Comparison of ENCODE assay signal across 15 cellular contexts in the genomic region with DNA sequence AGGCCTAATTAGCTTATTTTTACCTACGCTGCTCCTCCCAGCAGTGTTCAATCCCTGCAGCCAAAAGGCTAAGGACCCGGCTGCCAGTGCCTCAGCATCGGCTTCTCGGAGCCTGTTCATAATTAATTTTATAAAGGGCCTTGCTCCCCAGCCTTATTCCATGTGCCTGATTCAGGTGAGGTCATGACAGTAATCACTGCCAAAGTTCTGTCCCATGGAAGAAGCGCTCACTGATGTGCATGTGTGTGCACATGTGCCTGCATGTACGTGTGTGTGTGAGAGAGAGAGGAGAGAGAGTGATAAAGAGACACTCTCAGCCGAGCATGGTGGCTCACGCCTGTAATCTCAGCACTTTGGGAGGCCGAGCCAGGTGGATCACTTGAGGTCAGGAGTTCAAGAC.
"Had no signal": no experiment of that assay in that cellular context is flagged by ENCODE, and none has a peak within 500 bp of the region (broad histone marks: within the 10 kb centered on the region; RNA-seq: fewer than 3 reads in every experiment).

No MANE protein-coding gene starts in this region.

- DNase-seq: activated CD4-positive, alpha-beta T cell treated with anti-CD3 and anti-CD28 coated beads, Interleukin-2, amount 50 U/mL, for 4 hours; activated naive CD4-positive, alpha-beta T cell treated with anti-CD3 and anti-CD28 coated beads for 36 hours; activated naive CD8-positive, alpha-beta T cell treated with anti-CD3 and anti-CD28 coated beads, Interleukin-2, amount 50 U/mL, for 24 hours; dorsolateral prefrontal cortex; erythroblast; heart right ventricle; naive thymus-derived CD8-positive, alpha-beta T cell; retina; stimulated activated CD4-positive, alpha-beta T cell treated with anti-CD3 and anti-CD28 coated beads, Interleukin-2, amount 100 ng/mL, for 48 hours; stimulated activated naive B cell treated with anti-CD40 and anti-IgM and Interleukin-4, amounts not matched to agents 10 μg/mL and 1 μg/mL and 100 μg/mL, for 72 hours; T-helper 9 cell; upper lobe of left lung had no signal

- H3K27ac ChIP-seq: ascending aorta, cardiac muscle cell, dorsolateral prefrontal cortex, heart right ventricle, SK-N-MC, upper lobe of left lung had no signal

- H3K4me1 ChIP-seq: ascending aorta, upper lobe of left lung had no signal

- H3K4me3 ChIP-seq: ascending aorta, cardiac muscle cell, dorsolateral prefrontal cortex, heart right ventricle, SK-N-MC, upper lobe of left lung had no signal

- H3K27me3 ChIP-seq: ascending aorta, cardiac muscle cell, dorsolateral prefrontal cortex, heart right ventricle, upper lobe of left lung had no signal

- H3K36me3 ChIP-seq: ascending aorta, cardiac muscle cell, heart right ventricle, upper lobe of left lung had no signal

- H3K9me3 ChIP-seq: ascending aorta, upper lobe of left lung had no signal
